1 cellular context compared by ENCODE assay signal in the genomic region with DNA sequence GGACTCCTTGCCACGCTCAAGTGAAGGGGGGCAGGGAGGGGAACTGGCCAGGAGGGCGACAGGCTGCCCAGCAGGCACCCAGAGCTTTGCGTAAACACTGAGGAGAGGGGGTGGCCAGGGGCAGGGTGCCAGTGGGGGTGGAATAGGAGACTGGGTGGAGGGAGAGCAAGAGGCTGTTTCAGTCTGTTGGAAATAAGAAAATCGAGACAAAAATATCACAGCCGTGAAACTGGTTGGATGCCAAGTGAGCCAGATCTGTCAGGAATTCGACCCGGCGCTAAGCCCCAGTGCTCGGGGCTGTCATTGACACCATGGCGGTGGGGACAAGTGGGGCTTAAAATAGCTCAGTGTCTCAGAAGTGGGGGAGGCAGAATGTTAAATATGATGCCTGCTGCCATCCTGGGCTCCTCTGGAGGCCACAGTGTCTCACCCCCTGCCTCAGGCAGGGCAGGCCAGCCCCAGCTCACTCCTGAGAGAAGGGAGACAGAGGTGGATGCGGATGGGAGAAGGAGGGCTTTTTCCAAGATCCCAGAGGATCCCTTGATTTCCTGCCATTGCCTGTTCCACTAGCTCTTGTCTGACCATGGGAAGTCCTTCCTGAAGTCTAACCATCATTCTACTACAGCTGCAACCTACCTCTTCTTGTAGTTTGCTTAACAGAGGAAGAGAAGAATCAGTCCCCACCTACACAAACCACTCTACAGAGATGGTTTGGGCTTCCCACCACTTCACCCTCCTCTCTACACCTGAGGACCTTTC.
TF ChIP-seq lines count a peak whose summit lies in the region.

No MANE protein-coding gene starts in this region.

TF ChIP-seq in HEK293, 187 proteins besides CTCF, POLR2A, EP300 and RAD21 (continued from another document):
- TF ChIP-seq, protein P1, sequence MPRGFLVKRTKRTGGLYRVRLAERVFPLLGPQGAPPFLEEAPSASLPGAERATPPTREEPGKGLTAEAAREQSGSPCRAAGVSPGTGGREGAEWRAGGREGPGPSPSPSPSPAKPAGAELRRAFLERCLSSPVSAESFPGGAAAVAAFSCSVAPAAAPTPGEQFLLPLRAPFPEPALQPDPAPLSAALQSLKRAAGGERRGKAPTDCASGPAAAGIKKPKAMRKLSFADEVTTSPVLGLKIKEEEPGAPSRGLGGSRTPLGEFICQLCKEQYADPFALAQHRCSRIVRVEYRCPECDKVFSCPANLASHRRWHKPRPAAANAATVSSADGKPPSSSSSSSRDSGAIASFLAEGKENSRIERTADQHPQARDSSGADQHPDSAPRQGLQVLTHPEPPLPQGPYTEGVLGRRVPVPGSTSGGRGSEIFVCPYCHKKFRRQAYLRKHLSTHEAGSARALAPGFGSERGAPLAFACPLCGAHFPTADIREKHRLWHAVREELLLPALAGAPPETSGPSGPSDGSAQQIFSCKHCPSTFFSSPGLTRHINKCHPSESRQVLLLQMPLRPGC (tag by site-specific recombination; IDR thresholded peaks at IDR 0.05) = no peak
